In the genomic region with DNA sequence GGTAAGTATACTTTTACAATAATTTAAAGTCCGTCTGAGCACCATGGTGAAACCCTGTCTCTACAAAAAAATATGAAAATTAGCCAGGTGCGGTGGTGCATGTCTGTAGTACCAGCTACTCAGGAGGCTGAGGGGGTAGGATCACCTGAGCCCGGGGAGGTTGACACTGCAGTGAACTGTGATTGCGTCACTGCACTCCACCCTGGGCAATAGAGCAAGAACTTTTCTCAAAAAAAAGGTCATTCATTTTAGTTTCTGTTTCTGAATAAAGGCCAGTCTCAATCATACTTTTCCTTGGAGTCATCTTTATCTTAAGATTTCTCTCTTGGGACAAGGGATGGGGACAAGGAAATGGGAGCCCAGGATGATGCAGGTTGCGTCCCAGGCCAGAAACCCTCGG, we compare ENCODE assay signal across 10 cellular contexts. TPM values are rescaled to one million over a fixed set of nuclear protein-coding genes. Genes with fewer than 3 reads are reported as not detected.
DNase-seq lines count a peak whose midpoint lies in the region; ATAC-seq and TF ChIP-seq lines count a peak whose summit lies in the region.
"Had no signal": no experiment of that assay in that cellular context is flagged by ENCODE, and none has a peak within 500 bp of the region (broad histone marks: within the 10 kb centered on the region; RNA-seq: fewer than 3 reads in every experiment).

No MANE protein-coding gene starts in this region.

- ATAC-seq in HG03196 (IDR thresholded peaks at IDR 0.05; ENCODE audit: unreplicated experiment): peak; percentile 58
- peak; percentile 74 for ATAC-seq in effector memory CD8-positive, alpha-beta T cell (replicated peaks)
- ATAC-seq in upper lobe of right lung: peak; percentile 71
- no peak for ATAC-seq in foreskin keratinocyte

- DNase-seq in activated naive CD4-positive, alpha-beta T cell treated with anti-CD3 and anti-CD28 coated beads, Interleukin-2, amount 10 ng/mL, durations not matched to agents 7 days and 5 days: no peak
- DNase-seq in activated naive CD4-positive, alpha-beta T cell treated with anti-CD3 and anti-CD28 coated beads, Interleukin-2, amount 50 U/mL, for 16 hours: no peak
- peak in 2 of 3 experiments; percentile 30 to 36 for DNase-seq in effector memory CD8-positive, alpha-beta T cell
- DNase-seq in upper lobe of right lung (peak; percentile 77), foreskin keratinocyte (no peak), AG08396 (ENCODE audit: low spot score) (no peak), NCI-H2196 (lab: John Stamatoyannopoulos, UW; ENCODE audit: unreplicated experiment) (no peak)
- DNase-seq: esophagus squamous epithelium had no signal

- H3K4me1 ChIP-seq in upper lobe of right lung: peaks cover 26% of the 10 kb centered on the region
- no peaks in the 10 kb centered on the region for H3K4me1 ChIP-seq in foreskin keratinocyte

- intact Hi-C loops in upper lobe of right lung (cut with DNase I): no loop called here

- peak overlapping the region; percentile 50 for H3K27ac Mint-ChIP-seq in activated naive CD4-positive, alpha-beta T cell treated with anti-CD3 and anti-CD28 coated beads, Interleukin-2, amount 10 ng/mL, durations not matched to agents 7 days and 5 days
- peak overlapping the region; percentile 52 to 93 for H3K27ac Mint-ChIP-seq in effector memory CD8-positive, alpha-beta T cell

- H3K27me3 Mint-ChIP-seq in activated naive CD4-positive, alpha-beta T cell treated with anti-CD3 and anti-CD28 coated beads, Interleukin-2, amount 10 ng/mL, durations not matched to agents 7 days and 5 days: no peaks in the 10 kb centered on the region
- no peaks in the 10 kb centered on the region for H3K27me3 Mint-ChIP-seq in effector memory CD8-positive, alpha-beta T cell

- peaks cover 46% of the 10 kb centered on the region for H3K36me3 Mint-ChIP-seq in activated naive CD4-positive, alpha-beta T cell treated with anti-CD3 and anti-CD28 coated beads, Interleukin-2, amount 10 ng/mL, durations not matched to agents 7 days and 5 days
- peaks cover 45% of the 10 kb centered on the region for H3K36me3 Mint-ChIP-seq in effector memory CD8-positive, alpha-beta T cell (ENCODE audit: insufficient read depth)

- TF ChIP-seq CTCF in upper lobe of right lung (IDR thresholded peaks at IDR 0.05) (no peak), foreskin keratinocyte (conservative IDR thresholded peaks at IDR 0.05) (no peak)

- H3K27ac ChIP-seq in upper lobe of right lung: no peak overlapping the region
- H3K27ac ChIP-seq in foreskin keratinocyte: no peak overlapping the region

- no peaks in the 10 kb centered on the region for H3K9me3 ChIP-seq in upper lobe of right lung
- H3K9me3 ChIP-seq: esophagus squamous epithelium had no signal

- no peak overlapping the region for H3K4me3 Mint-ChIP-seq in activated naive CD4-positive, alpha-beta T cell treated with anti-CD3 and anti-CD28 coated beads, Interleukin-2, amount 10 ng/mL, durations not matched to agents 7 days and 5 days
- H3K4me3 Mint-ChIP-seq in effector memory CD8-positive, alpha-beta T cell: peak overlapping the region; percentile 49 to 58

- H3K9me3 Mint-ChIP-seq in activated naive CD4-positive, alpha-beta T cell treated with anti-CD3 and anti-CD28 coated beads, Interleukin-2, amount 10 ng/mL, durations not matched to agents 7 days and 5 days: no peaks in the 10 kb centered on the region
- no peaks in the 10 kb centered on the region for H3K9me3 Mint-ChIP-seq in effector memory CD8-positive, alpha-beta T cell

- no peak overlapping the region for H3K4me3 ChIP-seq in upper lobe of right lung
- H3K4me3 ChIP-seq: esophagus squamous epithelium, skin epidermis had no signal

- CTCF ChIA-PET in activated naive CD4-positive, alpha-beta T cell treated with anti-CD3 and anti-CD28 coated beads, Interleukin-2, amount 10 ng/mL, durations not matched to agents 7 days and 5 days (lab: Charles Lee): no interaction called here

- H3K36me3 ChIP-seq in upper lobe of right lung: peaks cover 41% of the 10 kb centered on the region

- peaks cover 64% of the 10 kb centered on the region for H3K4me1 Mint-ChIP-seq in activated naive CD4-positive, alpha-beta T cell treated with anti-CD3 and anti-CD28 coated beads, Interleukin-2, amount 10 ng/mL, durations not matched to agents 7 days and 5 days
- H3K4me1 Mint-ChIP-seq in effector memory CD8-positive, alpha-beta T cell (ENCODE audit: low read depth in 2 of 2): peaks cover 39 to 49% of the 10 kb centered on the region in 2 donors

- H3K27me3 ChIP-seq in upper lobe of right lung (no peaks in the 10 kb centered on the region), foreskin keratinocyte (no peaks in the 10 kb centered on the region)
- H3K27me3 ChIP-seq: esophagus squamous epithelium had no signal

RNA-seq across cellular contexts. Expression of gene ANKRD13A, which starts 12.9 kb away (rescaled TPM):
- 54.0 TPM for total RNA-seq in upper lobe of right lung
- 76.2 and 76.5 TPM in 2 replicates for total RNA-seq in foreskin keratinocyte
- 23.2 and 29.2 TPM in 2 replicates for polyA plus RNA-seq in foreskin keratinocyte

RNA-seq across cellular contexts. Expression of gene GIT2, which starts 16.0 kb away (rescaled TPM):
- 52.1 TPM for total RNA-seq in upper lobe of right lung
- total RNA-seq in foreskin keratinocyte: 28.7 and 33.1 TPM in 2 replicates
- 9.4 and 9.5 TPM in 2 replicates for polyA plus RNA-seq in foreskin keratinocyte

RNA-seq across cellular contexts. Expression of gene C12orf76, which starts 36.2 kb away (rescaled TPM):
- 25.0 TPM for total RNA-seq in upper lobe of right lung
- 3.4 and 4.0 TPM in 2 replicates for total RNA-seq in foreskin keratinocyte
- 3.1 and 3.7 TPM in 2 replicates for polyA plus RNA-seq in foreskin keratinocyte

Comparison
In these comparisons a context has a peak if more than half of its experiments do, and no peak if none do; other contexts are left out.
1. DNase-seq: peak in effector memory CD8-positive, alpha-beta T cell (2 of 3) and upper lobe of right lung (single experiment); none in activated naive CD4-positive, alpha-beta T cell treated with anti-CD3 and anti-CD28 coated beads, Interleukin-2, amount 10 ng/mL, durations not matched to agents 7 days and 5 days (single experiment), activated naive CD4-positive, alpha-beta T cell treated with anti-CD3 and anti-CD28 coated beads, Interleukin-2, amount 50 U/mL, for 16 hours (single experiment), foreskin keratinocyte (0 of 2), AG08396 (single experiment) and NCI-H2196 (single experiment).